In genomic region chr19:1035998-1036621, GRCh38 we compare ENCODE assay signal across 1 cellular context.
TF ChIP-seq lines count a peak whose summit lies in the region.

No MANE protein-coding gene starts in this region.

TF ChIP-seq in HepG2, 621 proteins besides CTCF, POLR2A, EP300 and RAD21:
- TF ChIP-seq RBFOX2 (IDR thresholded peaks at IDR 0.05; ENCODE audit: low read depth, low read length) (0 out of 2 replicates have a peak, but pooled peaks have one; percentile 32), HMGA1 (CRISPR knock-in tag; conservative IDR thresholded peaks at IDR 0.05) (no peak), HNRNPL (IDR thresholded peaks at IDR 0.05; ENCODE audit: low read depth, low read length) (0 out of 2 replicates have a peak, but pooled peaks have one; percentile 21), SP5 (CRISPR knock-in tag; IDR thresholded peaks at IDR 0.05; ENCODE audit: borderline replicate concordance, low read depth) (0 out of 2 replicates have a peak, but pooled peaks have one; percentile 58), STAG1 (CRISPR knock-in tag; IDR thresholded peaks at IDR 0.05) (peak; percentile 22; the same call in 1 of the 2 replicates), AGO2 (optimal IDR thresholded peaks at IDR 0.05; ENCODE audit: low read depth, low read length) (peak; percentile 35), DMAP1 (CRISPR knock-in tag; IDR thresholded peaks at IDR 0.05) (no peak), ZSCAN30 (CRISPR knock-in tag; IDR thresholded peaks at IDR 0.05) (no peak), GATA4 (IDR thresholded peaks at IDR 0.05; ENCODE audit: borderline replicate concordance, low read depth) (no peak)
- TF ChIP-seq, protein P1, sequence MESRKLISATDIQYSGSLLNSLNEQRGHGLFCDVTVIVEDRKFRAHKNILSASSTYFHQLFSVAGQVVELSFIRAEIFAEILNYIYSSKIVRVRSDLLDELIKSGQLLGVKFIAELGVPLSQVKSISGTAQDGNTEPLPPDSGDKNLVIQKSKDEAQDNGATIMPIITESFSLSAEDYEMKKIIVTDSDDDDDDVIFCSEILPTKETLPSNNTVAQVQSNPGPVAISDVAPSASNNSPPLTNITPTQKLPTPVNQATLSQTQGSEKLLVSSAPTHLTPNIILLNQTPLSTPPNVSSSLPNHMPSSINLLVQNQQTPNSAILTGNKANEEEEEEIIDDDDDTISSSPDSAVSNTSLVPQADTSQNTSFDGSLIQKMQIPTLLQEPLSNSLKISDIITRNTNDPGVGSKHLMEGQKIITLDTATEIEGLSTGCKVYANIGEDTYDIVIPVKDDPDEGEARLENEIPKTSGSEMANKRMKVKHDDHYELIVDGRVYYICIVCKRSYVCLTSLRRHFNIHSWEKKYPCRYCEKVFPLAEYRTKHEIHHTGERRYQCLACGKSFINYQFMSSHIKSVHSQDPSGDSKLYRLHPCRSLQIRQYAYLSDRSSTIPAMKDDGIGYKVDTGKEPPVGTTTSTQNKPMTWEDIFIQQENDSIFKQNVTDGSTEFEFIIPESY (CRISPR knock-in tag; IDR thresholded peaks at IDR 0.05) = peak; percentile 87
- TF ChIP-seq, protein P2, sequence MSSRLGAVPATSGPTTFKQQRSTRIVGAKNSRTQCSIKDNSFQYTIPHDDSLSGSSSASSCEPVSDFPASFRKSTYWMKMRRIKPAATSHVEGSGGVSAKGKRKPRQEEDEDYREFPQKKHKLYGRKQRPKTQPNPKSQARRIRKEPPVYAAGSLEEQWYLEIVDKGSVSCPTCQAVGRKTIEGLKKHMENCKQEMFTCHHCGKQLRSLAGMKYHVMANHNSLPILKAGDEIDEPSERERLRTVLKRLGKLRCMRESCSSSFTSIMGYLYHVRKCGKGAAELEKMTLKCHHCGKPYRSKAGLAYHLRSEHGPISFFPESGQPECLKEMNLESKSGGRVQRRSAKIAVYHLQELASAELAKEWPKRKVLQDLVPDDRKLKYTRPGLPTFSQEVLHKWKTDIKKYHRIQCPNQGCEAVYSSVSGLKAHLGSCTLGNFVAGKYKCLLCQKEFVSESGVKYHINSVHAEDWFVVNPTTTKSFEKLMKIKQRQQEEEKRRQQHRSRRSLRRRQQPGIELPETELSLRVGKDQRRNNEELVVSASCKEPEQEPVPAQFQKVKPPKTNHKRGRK (CRISPR knock-in tag; IDR thresholded peaks at IDR 0.05) = no peak
